ENCODE assay signal across 10 cellular contexts in genomic region chr20:44887466-44887865, GRCh38. TPM values are rescaled to one million over a fixed set of nuclear protein-coding genes. Genes with fewer than 3 reads are reported as not detected.
DNase-seq lines count a peak whose midpoint lies in the region; ATAC-seq and TF ChIP-seq lines count a peak whose summit lies in the region.
"Had no signal": no experiment of that assay in that cellular context is flagged by ENCODE, and none has a peak within 500 bp of the region (broad histone marks: within the 10 kb centered on the region; RNA-seq: fewer than 3 reads in every experiment).

No MANE protein-coding gene starts in this region.

- H3K36me3 ChIP-seq in iPS-18a (ENCODE audit: control insufficient read depth, low read depth, low read length) (peaks cover 9% of the 10 kb centered on the region), subcutaneous abdominal adipose tissue (ENCODE audit: control insufficient read depth in 5 of 5, insufficient read depth in 5 of 5, low read length in 5 of 5) (peaks cover 0 to 2% (median 0%) of the 10 kb centered on the region in 5 donors)

- peak overlapping the region; percentile 97 for H3K27ac Mint-ChIP-seq in activated T-cell treated with anti-CD3 and anti-CD28 coated beads, Interleukin-2, amount 50 U/mL, for 24 hours
- H3K27ac Mint-ChIP-seq in activated CD8-positive, alpha-beta T cell treated with anti-CD3 and anti-CD28 coated beads for 36 hours = peak overlapping the region; percentile 91

- H3K9me3 ChIP-seq in iPS-18a (ENCODE audit: control insufficient read depth, low read depth, low read length) (no peaks in the 10 kb centered on the region), subcutaneous abdominal adipose tissue (ENCODE audit: control insufficient read depth in 5 of 5, low read length in 5 of 5) (no peaks in the 10 kb centered on the region)

- H3K4me3 Mint-ChIP-seq in activated T-cell treated with anti-CD3 and anti-CD28 coated beads, Interleukin-2, amount 50 U/mL, for 24 hours = peak overlapping the region; percentile 96
- H3K4me3 Mint-ChIP-seq in activated CD8-positive, alpha-beta T cell treated with anti-CD3 and anti-CD28 coated beads for 36 hours = peak overlapping the region; percentile 90

- no peaks in the 10 kb centered on the region for H3K27me3 ChIP-seq in iPS-18a (ENCODE audit: control insufficient read depth, insufficient read depth, low read length)
- H3K27me3 ChIP-seq in subcutaneous abdominal adipose tissue (ENCODE audit: control insufficient read depth in 5 of 5, insufficient read depth in 4 of 5, low read length in 5 of 5) = no peaks in the 10 kb centered on the region

- H3K27me3 Mint-ChIP-seq in activated T-cell treated with anti-CD3 and anti-CD28 coated beads, Interleukin-2, amount 50 U/mL, for 24 hours = no peaks in the 10 kb centered on the region
- no peaks in the 10 kb centered on the region for H3K27me3 Mint-ChIP-seq in activated CD8-positive, alpha-beta T cell treated with anti-CD3 and anti-CD28 coated beads for 36 hours

- peaks cover 63% of the 10 kb centered on the region for H3K36me3 Mint-ChIP-seq in activated T-cell treated with anti-CD3 and anti-CD28 coated beads, Interleukin-2, amount 50 U/mL, for 24 hours (ENCODE audit: low read depth)
- peaks cover 48% of the 10 kb centered on the region for H3K36me3 Mint-ChIP-seq in activated CD8-positive, alpha-beta T cell treated with anti-CD3 and anti-CD28 coated beads for 36 hours (ENCODE audit: low read depth)

- H3K27ac ChIP-seq in iPS-18a (ENCODE audit: low read length) (no peak overlapping the region), subcutaneous abdominal adipose tissue (ENCODE audit: low read depth, low read length) (peak overlapping the region; percentile 93)

- POLR2A ChIA-PET in activated CD8-positive, alpha-beta T cell treated with anti-CD3 and anti-CD28 coated beads for 36 hours (lab: Charles Lee) = interaction anchor here (0.9 to 1.9 kb wide), 5 partner anchors 9 to 79 kb away, joined by 5 to 8 read pairs (median 5); partner anchors contain the start of genes PABPC1L, STK4 and TOMM34

- H3K9ac ChIP-seq in iPS-18a (ENCODE audit: low read length) (peak overlapping the region; percentile 92), subcutaneous abdominal adipose tissue (ENCODE audit: low read length in 5 of 5) (peak overlapping the region in 4 of 5 donors; percentile 9 to 99 (median 72))

- CTCF ChIA-PET in activated CD8-positive, alpha-beta T cell treated with anti-CD3 and anti-CD28 coated beads for 36 hours (lab: Charles Lee) = interaction anchor here (0.9 to 3.2 kb wide), 5 partner anchors 8 to 24 kb away, joined by 4 to 14 read pairs (median 5); partner anchors contain the start of gene PABPC1L

- no peaks in the 10 kb centered on the region for H3K9me3 Mint-ChIP-seq in activated T-cell treated with anti-CD3 and anti-CD28 coated beads, Interleukin-2, amount 50 U/mL, for 24 hours
- no peaks in the 10 kb centered on the region for H3K9me3 Mint-ChIP-seq in activated CD8-positive, alpha-beta T cell treated with anti-CD3 and anti-CD28 coated beads for 36 hours

- peaks cover 78% of the 10 kb centered on the region for H3K4me1 Mint-ChIP-seq in activated T-cell treated with anti-CD3 and anti-CD28 coated beads, Interleukin-2, amount 50 U/mL, for 24 hours (ENCODE audit: low read depth)
- peaks cover 59% of the 10 kb centered on the region for H3K4me1 Mint-ChIP-seq in activated CD8-positive, alpha-beta T cell treated with anti-CD3 and anti-CD28 coated beads for 36 hours (ENCODE audit: low read depth)

- no peak for TF ChIP-seq CTCF in activated CD8-positive, alpha-beta T cell treated with anti-CD3 and anti-CD28 coated beads for 36 hours (IDR thresholded peaks at IDR 0.05)

- H3K4me1 ChIP-seq in iPS-18a (ENCODE audit: control insufficient read depth, low read depth, low read length) = peaks cover 13% of the 10 kb centered on the region
- peaks cover 10 to 63% (median 55%) of the 10 kb centered on the region in 5 donors for H3K4me1 ChIP-seq in subcutaneous abdominal adipose tissue (ENCODE audit: control insufficient read depth in 5 of 5, insufficient read depth in 5 of 5, low read length in 5 of 5)

- H3K4me3 ChIP-seq in iPS-18a (ENCODE audit: low read length) (peak overlapping the region; percentile 94), subcutaneous abdominal adipose tissue (ENCODE audit: low read depth in 1 of 5, low read length in 5 of 5) (peak overlapping the region; percentile 85 to 94 (median 90))

- intact Hi-C loops in activated CD8-positive, alpha-beta T cell treated with anti-CD3 and anti-CD28 coated beads for 36 hours (cut with micrococcal nuclease) = loop anchor here (5.0 kb wide), 1 partner anchor 75 kb away; the partner anchor contains the start of gene TOMM34

- no peak for ATAC-seq in activated CD8-positive, alpha-beta T cell treated with anti-CD3 and anti-CD28 coated beads for 36 hours
- ATAC-seq: left colon had no signal

- no peak for DNase-seq in activated T-cell treated with anti-CD3 and anti-CD28 coated beads, Interleukin-2, amount 50 U/mL, for 24 hours
- DNase-seq in activated T-cell treated with anti-CD3 and anti-CD28 coated beads for 4 hours (no peak), HuH-7 (ENCODE audit: low spot score) (no peak), NCI-H2107 (lab: John Stamatoyannopoulos, UW) (no peak), germinal center (ENCODE audit: low spot score) (no peak)
- DNase-seq in activated CD8-positive, alpha-beta T cell treated with anti-CD3 and anti-CD28 coated beads for 36 hours = no peak
- DNase-seq: left colon, NCI-H2227 treated with DMSO at 0.1 percent for 48 hours had no signal

RNA-seq across cellular contexts. Expression of gene YWHAB, which starts 2.0 kb away (rescaled TPM):
- 100 to 1,000 TPM; 220 to 226 TPM for total RNA-seq in activated CD8-positive, alpha-beta T cell treated with anti-CD3 and anti-CD28 coated beads for 36 hours

RNA-seq across cellular contexts. Expression of gene PABPC1L, which starts 22.4 kb away (rescaled TPM):
- 10 to 100 TPM; 88.4 to 93.8 TPM for total RNA-seq in activated CD8-positive, alpha-beta T cell treated with anti-CD3 and anti-CD28 coated beads for 36 hours
